Comparison of ENCODE assay signal across 31 cellular contexts in genomic region chr3:78660958-78661357, GRCh38.
DNase-seq lines count a peak whose midpoint lies in the region; ATAC-seq and TF ChIP-seq lines count a peak whose summit lies in the region.
"Had no signal": no experiment of that assay in that cellular context is flagged by ENCODE, and none has a peak within 500 bp of the region (broad histone marks: within the 10 kb centered on the region; RNA-seq: fewer than 3 reads in every experiment).

No MANE protein-coding gene starts in this region.

- no peaks in the 10 kb centered on the region for H3K36me3 ChIP-seq in uterus
- H3K36me3 ChIP-seq: left lung had no signal

- H3K9me3 Mint-ChIP-seq in activated naive CD8-positive, alpha-beta T cell treated with anti-CD3 and anti-CD28 coated beads, Interleukin-2, amount 50 U/mL, for 24 hours, result no peaks in the 10 kb centered on the region
- H3K9me3 Mint-ChIP-seq: activated T-helper 2 cell treated with anti-CD3 and anti-CD28 coated beads, Interferon-gamma antibody, Interleukin-2, Interleukin-4, amounts not matched to agents 10 μg/mL and 5 μg/mL and 100 μg/mL, durations not matched to agents 14 hours and 24 hours and 36 hours; brain; neural progenitor cell had no signal

- H3K4me3 ChIP-seq in uterus, result no peak overlapping the region
- H3K4me3 ChIP-seq: BLaER1, esophagus squamous epithelium, left lung, neural progenitor cell, SJCRH30, smooth muscle cell, vagina had no signal

- H3K36me3 Mint-ChIP-seq in activated naive CD8-positive, alpha-beta T cell treated with anti-CD3 and anti-CD28 coated beads, Interleukin-2, amount 50 U/mL, for 24 hours (ENCODE audit: low read depth), result no peaks in the 10 kb centered on the region

- no peak for TF ChIP-seq CTCF in uterus (IDR thresholded peaks at IDR 0.05)

- no peaks in the 10 kb centered on the region for H3K9me3 ChIP-seq in uterus
- H3K9me3 ChIP-seq: BLaER1, esophagus squamous epithelium, left lung, SJCRH30, vagina had no signal

- H3K27me3 Mint-ChIP-seq in activated naive CD8-positive, alpha-beta T cell treated with anti-CD3 and anti-CD28 coated beads, Interleukin-2, amount 50 U/mL, for 24 hours, result no peaks in the 10 kb centered on the region
- H3K27me3 Mint-ChIP-seq: activated CD4-positive, alpha-beta T cell treated with anti-CD3 and anti-CD28 coated beads for 36 hours; brain had no signal

- H3K27me3 ChIP-seq in uterus, result no peaks in the 10 kb centered on the region
- H3K27me3 ChIP-seq: BLaER1, dorsolateral prefrontal cortex, esophagus squamous epithelium, left lung, neural progenitor cell, SJCRH30, vagina had no signal

- DNase-seq in Right ventricle myocardium inferior (ENCODE audit: missing footprints), result no peak
- no peak for DNase-seq in cardiac septum (ENCODE audit: low spot score)
- DNase-seq in cerebellar cortex (ENCODE audit: low spot score), result peak; percentile 65
- DNase-seq in left cardiac atrium, result peak; percentile 38
- DNase-seq in uterus, result peak; percentile 26 to 43
- DNase-seq in activated naive CD8-positive, alpha-beta T cell treated with anti-CD3 and anti-CD28 coated beads, Interleukin-2, amount 50 U/mL, for 24 hours, result no peak
- no peak for DNase-seq in NCI-H510A (lab: John Stamatoyannopoulos, UW)
- DNase-seq in OCI-M1 (lab: John Stamatoyannopoulos, UW), result no peak
- DNase-seq: ACHN; activated CD4-positive, alpha-beta T cell treated with anti-CD3 and anti-CD28 coated beads for 36 hours; activated naive CD4-positive, alpha-beta T cell treated with anti-CD3 and anti-CD28 coated beads, Interleukin-2, amount 50 U/mL, for 16 hours; amniotic stem cell; esophagus squamous epithelium; left lung; MM.1S; NCI-H526; retina; SJCRH30; stimulated activated naive CD4-positive, alpha-beta T cell treated with Interleukin-2 at 50 U/mL for 16 hours; SW 1271 had no signal

- H3K27ac ChIP-seq in uterus, result no peak overlapping the region
- H3K27ac ChIP-seq: BLaER1, esophagus squamous epithelium, left lung, neural progenitor cell, parathyroid adenoma, SJCRH30, vagina, VCaP had no signal

- H3K4me3 Mint-ChIP-seq in activated naive CD8-positive, alpha-beta T cell treated with anti-CD3 and anti-CD28 coated beads, Interleukin-2, amount 50 U/mL, for 24 hours, result no peak overlapping the region
- H3K4me3 Mint-ChIP-seq: activated CD4-positive, alpha-beta T cell treated with anti-CD3 and anti-CD28 coated beads for 36 hours; brain; neural progenitor cell had no signal

- H3K27ac Mint-ChIP-seq in activated naive CD8-positive, alpha-beta T cell treated with anti-CD3 and anti-CD28 coated beads, Interleukin-2, amount 50 U/mL, for 24 hours, result no peak overlapping the region
- H3K27ac Mint-ChIP-seq: activated CD4-positive, alpha-beta T cell treated with anti-CD3 and anti-CD28 coated beads for 36 hours; activated T-helper 2 cell treated with anti-CD3 and anti-CD28 coated beads, Interferon-gamma antibody, Interleukin-2, Interleukin-4, amounts not matched to agents 10 μg/mL and 5 μg/mL and 100 μg/mL, durations not matched to agents 14 hours and 24 hours and 36 hours; neural progenitor cell had no signal

- no peaks in the 10 kb centered on the region for H3K4me1 Mint-ChIP-seq in activated naive CD8-positive, alpha-beta T cell treated with anti-CD3 and anti-CD28 coated beads, Interleukin-2, amount 50 U/mL, for 24 hours
- H3K4me1 Mint-ChIP-seq: activated CD4-positive, alpha-beta T cell treated with anti-CD3 and anti-CD28 coated beads for 36 hours had no signal

- no peaks in the 10 kb centered on the region for H3K4me1 ChIP-seq in uterus
- H3K4me1 ChIP-seq: BLaER1, left lung, neural progenitor cell, parathyroid adenoma, SJCRH30 had no signal

- intact Hi-C loops in Right ventricle myocardium inferior (cut with DNase I) (loop anchor here (5.0 kb wide), 2 partner anchors 356 to 836 kb away; no protein-coding TSS in a partner anchor), cardiac septum (cut with DNase I) (loop anchor here (5.0 kb wide), 1 partner anchor 361 kb away; no protein-coding TSS in a partner anchor), left cardiac atrium (cut with DNase I) (loop anchor here in 1 of 2 donors (10.0 kb wide), 1 partner anchor 374 kb away; no protein-coding TSS in a partner anchor), uterus (cut with DNase I; ENCODE audit: low total_unique reads) (loop anchor here (5.0 kb wide), 1 partner anchor 371 kb away; no protein-coding TSS in a partner anchor)

- TF ChIP-seq POLR2A in uterus (IDR thresholded peaks at IDR 0.05), result no peak

- ATAC-seq in Right ventricle myocardium inferior, result peak; percentile 81
- peak in 1 of 2 donors; percentile 79 for ATAC-seq in left cardiac atrium
- no peak for ATAC-seq in activated naive CD8-positive, alpha-beta T cell treated with anti-CD3 and anti-CD28 coated beads, Interleukin-2, amount 50 U/mL, for 24 hours
- ATAC-seq: activated CD4-positive, alpha-beta T cell treated with anti-CD3 and anti-CD28 coated beads for 36 hours; HCT116; HepG2; left lung had no signal

Comparison
In these comparisons a context has a peak if more than half of its experiments do, and no peak if none do; other contexts are left out.
1. DNase-seq: peak in cerebellar cortex (single experiment), left cardiac atrium (single experiment) and uterus (2 of 2); none in Right ventricle myocardium inferior (single experiment), cardiac septum (single experiment), activated naive CD8-positive, alpha-beta T cell treated with anti-CD3 and anti-CD28 coated beads, Interleukin-2, amount 50 U/mL, for 24 hours (single experiment), NCI-H510A (single experiment) and OCI-M1 (single experiment).